1 cellular context compared by ENCODE assay signal in the genomic region with DNA sequence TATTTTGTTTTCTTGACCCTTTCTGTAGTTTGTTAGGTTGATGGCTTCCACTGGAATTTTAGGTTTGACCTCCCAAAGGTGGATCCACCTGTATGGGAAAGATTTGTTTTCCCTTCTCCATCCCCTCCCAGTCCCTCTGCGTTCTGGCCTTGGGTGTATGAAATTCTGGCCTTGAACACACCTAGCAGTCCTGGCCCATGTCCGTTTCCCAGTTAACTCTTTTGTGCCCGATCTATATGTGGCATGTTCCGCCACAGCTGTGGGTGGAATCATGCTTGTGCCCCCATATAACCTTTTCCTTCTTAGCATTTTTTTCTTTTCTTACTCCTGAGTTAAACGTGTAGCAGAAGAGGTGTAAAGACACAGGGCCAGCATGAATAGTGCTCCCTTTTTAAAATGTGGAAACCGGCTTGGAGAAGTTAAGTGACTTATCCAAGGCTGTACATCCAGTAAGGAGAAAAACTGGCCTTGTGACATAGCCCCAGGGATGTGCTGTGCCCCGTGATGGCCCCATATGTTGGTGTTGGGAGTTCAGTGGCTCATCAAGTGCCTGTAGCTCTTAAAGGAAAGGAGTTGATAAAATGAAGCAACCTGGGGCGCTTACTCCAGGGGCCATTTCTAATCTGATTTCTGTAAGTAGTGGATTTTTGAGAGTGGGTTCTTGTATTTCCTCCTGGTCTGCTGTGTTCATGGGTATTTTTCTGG.
TF ChIP-seq lines count a peak whose summit lies in the region.

No MANE protein-coding gene starts in this region.

TF ChIP-seq in HepG2, 621 proteins besides CTCF, POLR2A, EP300 and RAD21 (continued from another document and continues in another):
- TF ChIP-seq, protein P1, sequence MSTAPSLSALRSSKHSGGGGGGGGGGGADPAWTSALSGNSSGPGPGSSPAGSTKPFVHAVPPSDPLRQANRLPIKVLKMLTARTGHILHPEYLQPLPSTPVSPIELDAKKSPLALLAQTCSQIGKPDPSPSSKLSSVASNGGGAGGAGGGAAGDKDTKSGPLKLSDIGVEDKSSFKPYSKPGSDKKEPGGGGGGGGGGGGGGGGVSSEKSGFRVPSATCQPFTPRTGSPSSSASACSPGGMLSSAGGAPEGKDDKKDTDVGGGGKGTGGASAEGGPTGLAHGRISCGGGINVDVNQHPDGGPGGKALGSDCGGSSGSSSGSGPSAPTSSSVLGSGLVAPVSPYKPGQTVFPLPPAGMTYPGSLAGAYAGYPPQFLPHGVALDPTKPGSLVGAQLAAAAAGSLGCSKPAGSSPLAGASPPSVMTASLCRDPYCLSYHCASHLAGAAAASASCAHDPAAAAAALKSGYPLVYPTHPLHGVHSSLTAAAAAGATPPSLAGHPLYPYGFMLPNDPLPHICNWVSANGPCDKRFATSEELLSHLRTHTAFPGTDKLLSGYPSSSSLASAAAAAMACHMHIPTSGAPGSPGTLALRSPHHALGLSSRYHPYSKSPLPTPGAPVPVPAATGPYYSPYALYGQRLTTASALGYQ (CRISPR knock-in tag; IDR thresholded peaks at IDR 0.05): no peak
- TF ChIP-seq NFRKB (IDR thresholded peaks at IDR 0.05) (no peak), ARNT2 (CRISPR knock-in tag; IDR thresholded peaks at IDR 0.05; ENCODE audit: low read depth) (no peak), ZNF780A (CRISPR knock-in tag; IDR thresholded peaks at IDR 0.05) (no peak), HCFC1 (IDR thresholded peaks at IDR 0.05; ENCODE audit: low read depth, low read length) (no peak), MBNL3 (CRISPR knock-in tag; conservative IDR thresholded peaks at IDR 0.05) (no peak), YEATS2 (CRISPR knock-in tag; IDR thresholded peaks at IDR 0.05; ENCODE audit: borderline replicate concordance) (no peak), REPIN1 (CRISPR knock-in tag; IDR thresholded peaks at IDR 0.05; ENCODE audit: borderline replicate concordance, low read depth) (no peak), ZBTB1 (CRISPR knock-in tag; IDR thresholded peaks at IDR 0.05; ENCODE audit: borderline replicate concordance) (no peak), ZNF615 (CRISPR knock-in tag; IDR thresholded peaks at IDR 0.05; ENCODE audit: borderline replicate concordance) (no peak), SOX5 (CRISPR knock-in tag; IDR thresholded peaks at IDR 0.05; ENCODE audit: borderline replicate concordance) (peak; percentile 65; the same call in 1 of the 2 replicates), SRSF4 (IDR thresholded peaks at IDR 0.05; ENCODE audit: low read depth, low read length, poor library complexity, severe bottlenecking) (no peak), ZBTB38 (CRISPR knock-in tag; IDR thresholded peaks at IDR 0.05) (peak; percentile 81), ZBTB21 (CRISPR knock-in tag; IDR thresholded peaks at IDR 0.05) (no peak), ZNF652 (CRISPR knock-in tag; IDR thresholded peaks at IDR 0.05; ENCODE audit: borderline replicate concordance, low read depth) (peak; percentile 99), TAF1 (CRISPR knock-in tag; IDR thresholded peaks at IDR 0.05) (no peak; the same call in 1 of the 2 replicates), KMT2A (CRISPR knock-in tag; IDR thresholded peaks at IDR 0.05) (peak; percentile 58; the same call in 1 of the 2 replicates), SOX13 (IDR thresholded peaks at IDR 0.05) (no peak), SOX13 (CRISPR knock-in tag; conservative IDR thresholded peaks at IDR 0.05 in 1 of 2, IDR thresholded peaks at IDR 0.05 in 1 of 2) (peak in 1 of 2 experiments; percentile 79; a peak in 2 of 4 replicates), DMAP1 (CRISPR knock-in tag; IDR thresholded peaks at IDR 0.05) (peak; percentile 39; the same call in 1 of the 2 replicates), CCAR2 (optimal IDR thresholded peaks at IDR 0.05; ENCODE audit: low read depth, low read length) (no peak), ZSCAN21 (CRISPR knock-in tag; IDR thresholded peaks at IDR 0.05; ENCODE audit: borderline replicate concordance) (no peak), MEF2D (CRISPR knock-in tag; IDR thresholded peaks at IDR 0.05) (peak; percentile 63; the same call in 1 of the 2 replicates), ELF3 (CRISPR knock-in tag; IDR thresholded peaks at IDR 0.05) (peak; percentile 65; the same call in 1 of the 2 replicates), ZNF619 (CRISPR knock-in tag; IDR thresholded peaks at IDR 0.05) (no peak), GATA4 (IDR thresholded peaks at IDR 0.05; ENCODE audit: borderline replicate concordance, low read depth) (0 out of 2 replicates have a peak, but pooled peaks have one; percentile 13), KDM5B (CRISPR knock-in tag; IDR thresholded peaks at IDR 0.05; ENCODE audit: borderline replicate concordance) (no peak), DNMT1 (CRISPR knock-in tag; IDR thresholded peaks at IDR 0.05) (no peak), ZNF34 (CRISPR knock-in tag; IDR thresholded peaks at IDR 0.05; ENCODE audit: borderline replicate concordance) (no peak), TOPORS (CRISPR knock-in tag; IDR thresholded peaks at IDR 0.05) (no peak), HNRNPK (IDR thresholded peaks at IDR 0.05; ENCODE audit: low read depth, low read length, poor library complexity, severe bottlenecking) (no peak), ZSCAN30 (CRISPR knock-in tag; IDR thresholded peaks at IDR 0.05) (no peak), ZSCAN25 (CRISPR knock-in tag; IDR thresholded peaks at IDR 0.05) (no peak), ZNF788 (CRISPR knock-in tag; IDR thresholded peaks at IDR 0.05; ENCODE audit: borderline replicate concordance) (no peak), SP140L (CRISPR knock-in tag; IDR thresholded peaks at IDR 0.05; ENCODE audit: borderline replicate concordance) (no peak), NFATC3 (CRISPR knock-in tag; IDR thresholded peaks at IDR 0.05) (no peak), MLLT10 (CRISPR knock-in tag; IDR thresholded peaks at IDR 0.05) (no peak), HOXA9 (CRISPR knock-in tag; IDR thresholded peaks at IDR 0.05; ENCODE audit: borderline replicate concordance) (no peak), MAFF (IDR thresholded peaks at IDR 0.05; ENCODE audit: low read depth, low read length) (no peak)
- TF ChIP-seq, protein P2, sequence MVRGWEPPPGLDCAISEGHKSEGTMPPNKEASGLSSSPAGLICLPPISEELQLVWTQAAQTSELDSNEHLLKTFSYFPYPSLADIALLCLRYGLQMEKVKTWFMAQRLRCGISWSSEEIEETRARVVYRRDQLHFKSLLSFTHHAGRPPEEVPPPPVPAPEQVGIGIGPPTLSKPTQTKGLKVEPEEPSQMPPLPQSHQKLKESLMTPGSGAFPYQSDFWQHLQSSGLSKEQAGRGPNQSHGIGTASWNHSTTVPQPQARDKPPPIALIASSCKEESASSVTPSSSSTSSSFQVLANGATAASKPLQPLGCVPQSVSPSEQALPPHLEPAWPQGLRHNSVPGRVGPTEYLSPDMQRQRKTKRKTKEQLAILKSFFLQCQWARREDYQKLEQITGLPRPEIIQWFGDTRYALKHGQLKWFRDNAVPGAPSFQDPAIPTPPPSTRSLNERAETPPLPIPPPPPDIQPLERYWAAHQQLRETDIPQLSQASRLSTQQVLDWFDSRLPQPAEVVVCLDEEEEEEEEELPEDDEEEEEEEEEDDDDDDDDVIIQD (CRISPR knock-in tag; IDR thresholded peaks at IDR 0.05; ENCODE audit: low read depth): no peak
- TF ChIP-seq, protein P3, sequence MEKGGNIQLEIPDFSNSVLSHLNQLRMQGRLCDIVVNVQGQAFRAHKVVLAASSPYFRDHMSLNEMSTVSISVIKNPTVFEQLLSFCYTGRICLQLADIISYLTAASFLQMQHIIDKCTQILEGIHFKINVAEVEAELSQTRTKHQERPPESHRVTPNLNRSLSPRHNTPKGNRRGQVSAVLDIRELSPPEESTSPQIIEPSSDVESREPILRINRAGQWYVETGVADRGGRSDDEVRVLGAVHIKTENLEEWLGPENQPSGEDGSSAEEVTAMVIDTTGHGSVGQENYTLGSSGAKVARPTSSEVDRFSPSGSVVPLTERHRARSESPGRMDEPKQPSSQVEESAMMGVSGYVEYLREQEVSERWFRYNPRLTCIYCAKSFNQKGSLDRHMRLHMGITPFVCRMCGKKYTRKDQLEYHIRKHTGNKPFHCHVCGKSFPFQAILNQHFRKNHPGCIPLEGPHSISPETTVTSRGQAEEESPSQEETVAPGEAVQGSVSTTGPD (CRISPR knock-in tag; IDR thresholded peaks at IDR 0.05): no peak
- TF ChIP-seq, protein P4, sequence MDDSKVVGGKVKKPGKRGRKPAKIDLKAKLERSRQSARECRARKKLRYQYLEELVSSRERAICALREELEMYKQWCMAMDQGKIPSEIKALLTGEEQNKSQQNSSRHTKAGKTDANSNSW (CRISPR knock-in tag; IDR thresholded peaks at IDR 0.05; ENCODE audit: borderline replicate concordance): no peak
- TF ChIP-seq, protein P5, sequence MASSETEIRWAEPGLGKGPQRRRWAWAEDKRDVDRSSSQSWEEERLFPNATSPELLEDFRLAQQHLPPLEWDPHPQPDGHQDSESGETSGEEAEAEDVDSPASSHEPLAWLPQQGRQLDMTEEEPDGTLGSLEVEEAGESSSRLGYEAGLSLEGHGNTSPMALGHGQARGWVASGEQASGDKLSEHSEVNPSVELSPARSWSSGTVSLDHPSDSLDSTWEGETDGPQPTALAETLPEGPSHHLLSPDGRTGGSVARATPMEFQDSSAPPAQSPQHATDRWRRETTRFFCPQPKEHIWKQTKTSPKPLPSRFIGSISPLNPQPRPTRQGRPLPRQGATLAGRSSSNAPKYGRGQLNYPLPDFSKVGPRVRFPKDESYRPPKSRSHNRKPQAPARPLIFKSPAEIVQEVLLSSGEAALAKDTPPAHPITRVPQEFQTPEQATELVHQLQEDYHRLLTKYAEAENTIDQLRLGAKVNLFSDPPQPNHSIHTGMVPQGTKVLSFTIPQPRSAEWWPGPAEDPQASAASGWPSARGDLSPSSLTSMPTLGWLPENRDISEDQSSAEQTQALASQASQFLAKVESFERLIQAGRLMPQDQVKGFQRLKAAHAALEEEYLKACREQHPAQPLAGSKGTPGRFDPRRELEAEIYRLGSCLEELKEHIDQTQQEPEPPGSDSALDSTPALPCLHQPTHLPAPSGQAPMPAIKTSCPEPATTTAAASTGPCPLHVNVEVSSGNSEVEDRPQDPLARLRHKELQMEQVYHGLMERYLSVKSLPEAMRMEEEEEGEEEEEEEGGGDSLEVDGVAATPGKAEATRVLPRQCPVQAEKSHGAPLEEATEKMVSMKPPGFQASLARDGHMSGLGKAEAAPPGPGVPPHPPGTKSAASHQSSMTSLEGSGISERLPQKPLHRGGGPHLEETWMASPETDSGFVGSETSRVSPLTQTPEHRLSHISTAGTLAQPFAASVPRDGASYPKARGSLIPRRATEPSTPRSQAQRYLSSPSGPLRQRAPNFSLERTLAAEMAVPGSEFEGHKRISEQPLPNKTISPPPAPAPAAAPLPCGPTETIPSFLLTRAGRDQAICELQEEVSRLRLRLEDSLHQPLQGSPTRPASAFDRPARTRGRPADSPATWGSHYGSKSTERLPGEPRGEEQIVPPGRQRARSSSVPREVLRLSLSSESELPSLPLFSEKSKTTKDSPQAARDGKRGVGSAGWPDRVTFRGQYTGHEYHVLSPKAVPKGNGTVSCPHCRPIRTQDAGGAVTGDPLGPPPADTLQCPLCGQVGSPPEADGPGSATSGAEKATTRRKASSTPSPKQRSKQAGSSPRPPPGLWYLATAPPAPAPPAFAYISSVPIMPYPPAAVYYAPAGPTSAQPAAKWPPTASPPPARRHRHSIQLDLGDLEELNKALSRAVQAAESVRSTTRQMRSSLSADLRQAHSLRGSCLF (CRISPR knock-in tag; IDR thresholded peaks at IDR 0.05; ENCODE audit: borderline replicate concordance): no peak
- TF ChIP-seq, protein P6, sequence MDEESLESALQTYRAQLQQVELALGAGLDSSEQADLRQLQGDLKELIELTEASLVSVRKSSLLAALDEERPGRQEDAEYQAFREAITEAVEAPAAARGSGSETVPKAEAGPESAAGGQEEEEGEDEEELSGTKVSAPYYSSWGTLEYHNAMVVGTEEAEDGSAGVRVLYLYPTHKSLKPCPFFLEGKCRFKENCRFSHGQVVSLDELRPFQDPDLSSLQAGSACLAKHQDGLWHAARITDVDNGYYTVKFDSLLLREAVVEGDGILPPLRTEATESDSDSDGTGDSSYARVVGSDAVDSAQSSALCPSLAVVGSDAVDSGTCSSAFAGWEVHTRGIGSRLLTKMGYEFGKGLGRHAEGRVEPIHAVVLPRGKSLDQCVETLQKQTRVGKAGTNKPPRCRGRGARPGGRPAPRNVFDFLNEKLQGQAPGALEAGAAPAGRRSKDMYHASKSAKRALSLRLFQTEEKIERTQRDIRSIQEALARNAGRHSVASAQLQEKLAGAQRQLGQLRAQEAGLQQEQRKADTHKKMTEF (CRISPR knock-in tag; IDR thresholded peaks at IDR 0.05): peak; percentile 38; the same call in 1 of the 2 replicates
- TF ChIP-seq, protein P7, sequence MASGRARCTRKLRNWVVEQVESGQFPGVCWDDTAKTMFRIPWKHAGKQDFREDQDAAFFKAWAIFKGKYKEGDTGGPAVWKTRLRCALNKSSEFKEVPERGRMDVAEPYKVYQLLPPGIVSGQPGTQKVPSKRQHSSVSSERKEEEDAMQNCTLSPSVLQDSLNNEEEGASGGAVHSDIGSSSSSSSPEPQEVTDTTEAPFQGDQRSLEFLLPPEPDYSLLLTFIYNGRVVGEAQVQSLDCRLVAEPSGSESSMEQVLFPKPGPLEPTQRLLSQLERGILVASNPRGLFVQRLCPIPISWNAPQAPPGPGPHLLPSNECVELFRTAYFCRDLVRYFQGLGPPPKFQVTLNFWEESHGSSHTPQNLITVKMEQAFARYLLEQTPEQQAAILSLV (CRISPR knock-in tag; IDR thresholded peaks at IDR 0.05; ENCODE audit: borderline replicate concordance): no peak
- TF ChIP-seq, protein P8, sequence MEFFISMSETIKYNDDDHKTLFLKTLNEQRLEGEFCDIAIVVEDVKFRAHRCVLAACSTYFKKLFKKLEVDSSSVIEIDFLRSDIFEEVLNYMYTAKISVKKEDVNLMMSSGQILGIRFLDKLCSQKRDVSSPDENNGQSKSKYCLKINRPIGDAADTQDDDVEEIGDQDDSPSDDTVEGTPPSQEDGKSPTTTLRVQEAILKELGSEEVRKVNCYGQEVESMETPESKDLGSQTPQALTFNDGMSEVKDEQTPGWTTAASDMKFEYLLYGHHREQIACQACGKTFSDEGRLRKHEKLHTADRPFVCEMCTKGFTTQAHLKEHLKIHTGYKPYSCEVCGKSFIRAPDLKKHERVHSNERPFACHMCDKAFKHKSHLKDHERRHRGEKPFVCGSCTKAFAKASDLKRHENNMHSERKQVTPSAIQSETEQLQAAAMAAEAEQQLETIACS (CRISPR knock-in tag; IDR thresholded peaks at IDR 0.05): no peak
- TF ChIP-seq, protein P9, sequence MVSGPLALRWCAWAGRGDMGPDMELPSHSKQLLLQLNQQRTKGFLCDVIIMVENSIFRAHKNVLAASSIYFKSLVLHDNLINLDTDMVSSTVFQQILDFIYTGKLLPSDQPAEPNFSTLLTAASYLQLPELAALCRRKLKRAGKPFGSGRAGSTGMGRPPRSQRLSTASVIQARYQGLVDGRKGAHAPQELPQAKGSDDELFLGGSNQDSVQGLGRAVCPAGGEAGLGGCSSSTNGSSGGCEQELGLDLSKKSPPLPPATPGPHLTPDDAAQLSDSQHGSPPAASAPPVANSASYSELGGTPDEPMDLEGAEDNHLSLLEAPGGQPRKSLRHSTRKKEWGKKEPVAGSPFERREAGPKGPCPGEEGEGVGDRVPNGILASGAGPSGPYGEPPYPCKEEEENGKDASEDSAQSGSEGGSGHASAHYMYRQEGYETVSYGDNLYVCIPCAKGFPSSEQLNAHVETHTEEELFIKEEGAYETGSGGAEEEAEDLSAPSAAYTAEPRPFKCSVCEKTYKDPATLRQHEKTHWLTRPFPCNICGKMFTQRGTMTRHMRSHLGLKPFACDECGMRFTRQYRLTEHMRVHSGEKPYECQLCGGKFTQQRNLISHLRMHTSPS (CRISPR knock-in tag; IDR thresholded peaks at IDR 0.05; ENCODE audit: low read depth): no peak
- TF ChIP-seq, protein P10, sequence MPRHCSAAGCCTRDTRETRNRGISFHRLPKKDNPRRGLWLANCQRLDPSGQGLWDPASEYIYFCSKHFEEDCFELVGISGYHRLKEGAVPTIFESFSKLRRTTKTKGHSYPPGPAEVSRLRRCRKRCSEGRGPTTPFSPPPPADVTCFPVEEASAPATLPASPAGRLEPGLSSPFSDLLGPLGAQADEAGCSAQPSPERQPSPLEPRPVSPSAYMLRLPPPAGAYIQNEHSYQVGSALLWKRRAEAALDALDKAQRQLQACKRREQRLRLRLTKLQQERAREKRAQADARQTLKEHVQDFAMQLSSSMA (CRISPR knock-in tag; IDR thresholded peaks at IDR 0.05): no peak
